Comparison of ENCODE assay signal across 17 cellular contexts in the genomic region with DNA sequence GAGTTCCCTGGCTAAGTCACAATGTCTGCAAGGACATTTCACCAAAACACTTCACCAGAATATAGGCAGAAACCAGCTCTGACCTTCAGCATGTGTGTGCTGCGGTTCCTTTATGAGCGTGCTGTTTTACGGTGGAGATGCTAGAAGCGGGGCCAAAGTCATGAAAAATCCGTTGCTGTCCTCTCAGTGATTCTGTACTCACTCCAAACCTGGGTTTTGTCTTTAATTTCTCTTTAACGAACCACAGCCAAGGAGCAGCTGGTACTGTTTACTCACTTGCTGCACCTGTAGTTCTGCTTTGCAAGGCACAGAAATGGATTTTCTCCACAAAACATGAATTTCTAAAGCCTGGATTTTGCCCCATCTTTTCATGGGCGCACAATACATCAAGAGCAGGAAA.
"Had no signal": no experiment of that assay in that cellular context is flagged by ENCODE, and none has a peak within 500 bp of the region (broad histone marks: within the 10 kb centered on the region; RNA-seq: fewer than 3 reads in every experiment).

No MANE protein-coding gene starts in this region.

- H3K9me3 Mint-ChIP-seq: activated T-cell treated with anti-CD3 and anti-CD28 coated beads, Interleukin-2, amount 50 U/mL, for 24 hours; T-helper 2 cell treated with Interferon-gamma antibody and Interleukin-4, amounts not matched to agents 5 μg/mL and 100 μg/mL, for 36 hours had no signal

- H3K36me3 ChIP-seq: esophagus squamous epithelium had no signal

- H3K4me2 ChIP-seq: smooth muscle cell had no signal

- H3K27me3 ChIP-seq: esophagus squamous epithelium had no signal

- H3K27ac Mint-ChIP-seq: activated naive CD8-positive, alpha-beta T cell; activated T-cell treated with anti-CD3 and anti-CD28 coated beads, Interleukin-2, amount 50 U/mL, for 24 hours; natural killer cell; progenitor cell of endocrine pancreas; stimulated activated effector memory CD8-positive, alpha-beta T cell treated with anti-CD3 and anti-CD28 coated beads, Interleukin-12 subunit alpha, Interleukin-12 subunit beta, amount 100 ng/mL, for 72 hours; T-helper 2 cell treated with Interferon-gamma antibody and Interleukin-4, amounts not matched to agents 5 μg/mL and 100 μg/mL, for 36 hours had no signal

- H3K9me3 ChIP-seq: esophagus squamous epithelium had no signal

- H3K27me3 Mint-ChIP-seq: activated naive CD8-positive, alpha-beta T cell had no signal

- H3K4me1 Mint-ChIP-seq: natural killer cell; stimulated activated effector memory CD8-positive, alpha-beta T cell treated with anti-CD3 and anti-CD28 coated beads, Interleukin-12 subunit alpha, Interleukin-12 subunit beta, amount 100 ng/mL, for 72 hours had no signal

- DNase-seq: activated CD4-positive, alpha-beta T cell treated with anti-CD3 and anti-CD28 coated beads, Interleukin-2, amount 50 U/mL, for 4 hours; activated CD4-positive, CD25-positive, alpha-beta regulatory T cell treated with anti-CD3 and anti-CD28 coated beads, Interleukin-2, amount 50 U/mL, for 72 hours; activated effector memory CD4-positive, alpha-beta T cell treated with anti-CD3 and anti-CD28 coated beads, Interleukin-2, amount 50 U/mL, for 16 hours; activated T-cell treated with anti-CD3 and anti-CD28 coated beads, Interleukin-2, amount 50 U/mL, for 24 hours; amygdala; esophagus squamous epithelium; foreskin fibroblast; head of caudate nucleus; natural killer cell; nucleus accumbens; right cardiac atrium; trophoblast cell had no signal

- H3K4me1 ChIP-seq: esophagus squamous epithelium had no signal

- H3K4me3 ChIP-seq: esophagus squamous epithelium, smooth muscle cell had no signal

- H3K36me3 Mint-ChIP-seq: activated naive CD8-positive, alpha-beta T cell; natural killer cell; stimulated activated effector memory CD8-positive, alpha-beta T cell treated with anti-CD3 and anti-CD28 coated beads, Interleukin-12 subunit alpha, Interleukin-12 subunit beta, amount 100 ng/mL, for 72 hours had no signal

- H3K27ac ChIP-seq: esophagus squamous epithelium had no signal

- H3K4me3 Mint-ChIP-seq: activated naive CD8-positive, alpha-beta T cell; activated T-cell treated with anti-CD3 and anti-CD28 coated beads, Interleukin-2, amount 50 U/mL, for 24 hours; natural killer cell; stimulated activated effector memory CD8-positive, alpha-beta T cell treated with anti-CD3 and anti-CD28 coated beads, Interleukin-12 subunit alpha, Interleukin-12 subunit beta, amount 100 ng/mL, for 72 hours; T-helper 2 cell treated with Interferon-gamma antibody and Interleukin-4, amounts not matched to agents 5 μg/mL and 100 μg/mL, for 36 hours had no signal
